In genomic region chr5:95194856-95195255, GRCh38 we compare ENCODE assay signal across 24 cellular contexts.
"Had no signal": no experiment of that assay in that cellular context is flagged by ENCODE, and none has a peak within 500 bp of the region (broad histone marks: within the 10 kb centered on the region; RNA-seq: fewer than 3 reads in every experiment).

No MANE protein-coding gene starts in this region.

- H3K4me1 ChIP-seq: neural progenitor cell, pancreas, psoas muscle, right lobe of liver, sigmoid colon, stomach, thyroid gland, transverse colon, upper lobe of right lung, uterus had no signal

- H2AFZ ChIP-seq: neural progenitor cell had no signal

- H3K27me3 ChIP-seq: neural progenitor cell, neutrophil, pancreas, right lobe of liver, sigmoid colon, stomach, thyroid gland, transverse colon, upper lobe of right lung, uterus had no signal

- H3K4me3 ChIP-seq: neural progenitor cell, pancreas, psoas muscle, right lobe of liver, sigmoid colon, stomach, thoracic aorta, thyroid gland, transverse colon, upper lobe of right lung, uterus had no signal

- H3K36me3 ChIP-seq: neural progenitor cell, neutrophil, pancreas, right lobe of liver, sigmoid colon, stomach, thoracic aorta, thyroid gland, transverse colon, upper lobe of right lung, uterus had no signal

- DNase-seq: naive thymus-derived CD4-positive, alpha-beta T cell; natural killer cell; nucleus accumbens; pancreas; posterior cingulate gyrus; psoas muscle; right cardiac atrium; right lobe of liver; sigmoid colon; small intestine; stimulated activated CD4-positive, alpha-beta T cell treated with anti-CD3 and anti-CD28 coated beads, Interleukin-1b, Interleukin-23, amount 100 ng/mL, for 48 hours; stimulated activated CD4-positive, alpha-beta T cell treated with anti-CD3 and anti-CD28 coated beads, Interleukin-4, amount 100 ng/mL, for 1 hour; stimulated activated CD4-positive, alpha-beta T cell treated with anti-CD3 and anti-CD28 coated beads, Interleukin-4, amount 100 ng/mL, for 4 hours; stimulated activated CD8-positive, alpha-beta memory T cell treated with anti-CD3 and anti-CD28 coated beads, Interleukin-4, amount 100 ng/mL, for 48 hours; stimulated activated naive B cell treated with anti-CD40 and anti-IgM and Interleukin-4, amounts not matched to agents 10 μg/mL and 1 μg/mL and 100 μg/mL, for 72 hours; stimulated activated naive CD4-positive, alpha-beta T cell treated with Interleukin-2 at 50 U/mL for 16 hours; stomach; thyroid gland; transverse colon; upper lobe of right lung; uterus had no signal

- H3K4me2 ChIP-seq: neural progenitor cell had no signal

- H3K9me3 ChIP-seq: neutrophil, pancreas, psoas muscle, right lobe of liver, sigmoid colon, stomach, thoracic aorta, thyroid gland, transverse colon, upper lobe of right lung, uterus had no signal

- ATAC-seq: naive thymus-derived CD4-positive, alpha-beta T cell; natural killer cell; pancreas; psoas muscle; right cardiac atrium; right lobe of liver; stimulated activated naive B cell treated with anti-CD40 and anti-IgM and Interleukin-4, amounts not matched to agents 10 μg/mL and 1 μg/mL and 100 μg/mL, for 72 hours; upper lobe of right lung had no signal

- H3K27ac ChIP-seq: neural progenitor cell, neutrophil, pancreas, psoas muscle, right lobe of liver, sigmoid colon, stomach, thoracic aorta, thyroid gland, transverse colon, upper lobe of right lung, uterus had no signal

- H3K9ac ChIP-seq: neural progenitor cell had no signal
